ENCODE assay signal across 20 cellular contexts in genomic region chr1:224554620-224555259, GRCh38.
DNase-seq lines count a peak whose midpoint lies in the region; TF ChIP-seq lines count a peak whose summit lies in the region.
"Had no signal": no experiment of that assay in that cellular context is flagged by ENCODE, and none has a peak within 500 bp of the region (broad histone marks: within the 10 kb centered on the region; RNA-seq: fewer than 3 reads in every experiment).

No MANE protein-coding gene starts in this region.

- H3K27ac Mint-ChIP-seq in MCF 10A (ENCODE audit: low read depth, unreplicated experiment): peak overlapping the region; percentile 20
- peak overlapping the region; percentile 36 for H3K27ac Mint-ChIP-seq in chondrocyte (ENCODE audit: unreplicated experiment)
- H3K27ac Mint-ChIP-seq: CD8-positive, alpha-beta memory T cell; GM23338 had no signal

- no peak overlapping the region for H2AFZ ChIP-seq in mammary epithelial cell (ENCODE audit: low read depth, low read length)
- H2AFZ ChIP-seq: GM23338 had no signal

- no peak overlapping the region for H3K4me3 ChIP-seq in mammary epithelial cell (replicated peaks in 1 of 3; ENCODE audit: insufficient read depth in 1 of 3, low read depth in 2 of 3, low read length in 3 of 3)
- H3K4me3 ChIP-seq: GM23338, HAP-1, SJCRH30 had no signal

- no peaks in the 10 kb centered on the region for H3K79me2 ChIP-seq in mammary epithelial cell (ENCODE audit: insufficient read depth, low read length)

- H3K27me3 Mint-ChIP-seq in MCF 10A (ENCODE audit: insufficient read depth, unreplicated experiment): no peaks in the 10 kb centered on the region
- H3K27me3 Mint-ChIP-seq in chondrocyte (ENCODE audit: low read depth): no peaks in the 10 kb centered on the region
- H3K27me3 Mint-ChIP-seq: CD8-positive, alpha-beta memory T cell had no signal

- POLR2A ChIA-PET in MCF 10A (lab: Yijun Ruan, JAX): no interaction called here

- H3K4me1 ChIP-seq in mammary epithelial cell (ENCODE audit: insufficient read depth, low read length): peaks cover 16% of the 10 kb centered on the region
- H3K4me1 ChIP-seq: HAP-1 had no signal

- TF ChIP-seq CTCF in MCF 10A (IDR thresholded peaks at IDR 0.05; ENCODE audit: unreplicated experiment) (no peak), mammary epithelial cell (conservative IDR thresholded peaks at IDR 0.05 in 1 of 2, IDR thresholded peaks at IDR 0.05 in 1 of 2; ENCODE audit: extremely low read depth in 1 of 2, insufficient read depth in 1 of 2, low read depth in 1 of 2, low read length in 2 of 2) (no peak), chondrocyte (IDR thresholded peaks at IDR 0.05) (no peak)

- CTCF ChIA-PET in MCF 10A (lab: Yijun Ruan, JAX) (interaction anchor here (0.7 to 3.3 kb wide), 3 partner anchors 41 to 846 kb away, joined by 3 to 23 read pairs (median 3); no protein-coding TSS in a partner anchor), mammary epithelial cell (lab: Charles Lee; ENCODE audit: low non-redundant PET) (no interaction called here)

- H3K4me3 Mint-ChIP-seq in MCF 10A (ENCODE audit: unreplicated experiment) (no peak overlapping the region), chondrocyte (ENCODE audit: unreplicated experiment) (no peak overlapping the region)
- H3K4me3 Mint-ChIP-seq: CD8-positive, alpha-beta memory T cell; GM23338 had no signal

- DNase-seq in MCF 10A (ENCODE audit: unreplicated experiment): no peak
- DNase-seq in mammary epithelial cell: no peak
- DNase-seq in OCI-M1 (lab: John Stamatoyannopoulos, UW): peak; percentile 63
- DNase-seq in chondrocyte (ENCODE audit: low spot score): no peak
- no peak for DNase-seq in NCI-H1930 (lab: John Stamatoyannopoulos, UW)
- DNase-seq in stimulated activated naive CD4-positive, alpha-beta T cell treated with Interleukin-2 at 50 U/mL for 16 hours (lab: John Stamatoyannopoulos, UW): no peak
- DNase-seq in NCI-H128 (lab: John Stamatoyannopoulos, UW; ENCODE audit: unreplicated experiment): no peak
- DNase-seq: CD8-positive, alpha-beta memory T cell; DMS53; GDM1; NCI-H1436; NCI-H2029; NCI-H2227 treated with DMSO at 0.1 percent for 48 hours; NCI-H510A treated with DMSO at 0.1 percent for 48 hours; NCI-H748 treated with DMSO at 0.1 percent for 48 hours; NK-92 treated with Interleukin-12 subunit alpha and Interleukin-12 subunit beta, amount 100 ng/mL, for 24 hours; SJCRH30 had no signal

- WGBS in mammary epithelial cell (ENCODE audit: low coverage, missing lambda C conversion rate): 79% methylated on average over 4 of the region's 4 CpGs

- H3K9me3 Mint-ChIP-seq in MCF 10A (ENCODE audit: unreplicated experiment) (no peaks in the 10 kb centered on the region), chondrocyte (ENCODE audit: low read depth) (no peaks in the 10 kb centered on the region)
- H3K9me3 Mint-ChIP-seq: CD8-positive, alpha-beta memory T cell; GM23338 had no signal

- H3K36me3 ChIP-seq in mammary epithelial cell (ENCODE audit: insufficient read depth, low read length): no peaks in the 10 kb centered on the region
- H3K36me3 ChIP-seq: HAP-1, SJCRH30 had no signal

- in situ Hi-C loops in mammary epithelial cell (cut with MboI; ENCODE audit: low sequenced_read_pairs in 2 of 2): no loop called here

- dilution Hi-C loops in mammary epithelial cell (cut with HindIII; ENCODE audit: low sequenced_read_pairs): no loop called here

- no peak overlapping the region for H3K9ac ChIP-seq in mammary epithelial cell (ENCODE audit: insufficient read depth, low read length)

- H3K36me3 Mint-ChIP-seq in MCF 10A (ENCODE audit: insufficient read depth, unreplicated experiment): peaks cover 4% of the 10 kb centered on the region
- no peaks in the 10 kb centered on the region for H3K36me3 Mint-ChIP-seq in chondrocyte (ENCODE audit: low read depth)
- H3K36me3 Mint-ChIP-seq: CD8-positive, alpha-beta memory T cell had no signal

- no peak overlapping the region for H3K4me2 ChIP-seq in mammary epithelial cell (ENCODE audit: insufficient read depth, low read depth, low read length)
- H3K4me2 ChIP-seq: GM23338 had no signal

- no peaks in the 10 kb centered on the region for H3K9me3 ChIP-seq in mammary epithelial cell (replicated peaks; ENCODE audit: insufficient read depth, low read length)
- H3K9me3 ChIP-seq: HAP-1 had no signal

- no peak overlapping the region for H3K27ac ChIP-seq in mammary epithelial cell (ENCODE audit: insufficient read depth, low read depth, low read length)
- H3K27ac ChIP-seq: C4-2B, SJCRH30 had no signal

- H3K4me1 Mint-ChIP-seq in MCF 10A (ENCODE audit: insufficient read depth, unreplicated experiment): peaks cover 22% of the 10 kb centered on the region
- peaks cover 5% of the 10 kb centered on the region for H3K4me1 Mint-ChIP-seq in chondrocyte (ENCODE audit: low read depth)
- H3K4me1 Mint-ChIP-seq: CD8-positive, alpha-beta memory T cell; GM23338 had no signal

- no peaks in the 10 kb centered on the region for H4K20me1 ChIP-seq in mammary epithelial cell (ENCODE audit: insufficient read depth, low read length)

- no peaks in the 10 kb centered on the region for H3K27me3 ChIP-seq in mammary epithelial cell (ENCODE audit: insufficient read depth, low read length)
- H3K27me3 ChIP-seq: SJCRH30 had no signal

- BruUV-seq in MCF 10A (replicated peaks; lab: Mats Ljungman, UMichigan): no TSS peak
- no TSS peak for BruUV-seq in mammary epithelial cell (replicated peaks; lab: Mats Ljungman, UMichigan)

- intact Hi-C loops in MCF 10A (cut with micrococcal nuclease) (no loop called here), mammary epithelial cell (cut with micrococcal nuclease) (no loop called here)
